Comparison of ENCODE assay signal across 1 cellular context in the genomic region with DNA sequence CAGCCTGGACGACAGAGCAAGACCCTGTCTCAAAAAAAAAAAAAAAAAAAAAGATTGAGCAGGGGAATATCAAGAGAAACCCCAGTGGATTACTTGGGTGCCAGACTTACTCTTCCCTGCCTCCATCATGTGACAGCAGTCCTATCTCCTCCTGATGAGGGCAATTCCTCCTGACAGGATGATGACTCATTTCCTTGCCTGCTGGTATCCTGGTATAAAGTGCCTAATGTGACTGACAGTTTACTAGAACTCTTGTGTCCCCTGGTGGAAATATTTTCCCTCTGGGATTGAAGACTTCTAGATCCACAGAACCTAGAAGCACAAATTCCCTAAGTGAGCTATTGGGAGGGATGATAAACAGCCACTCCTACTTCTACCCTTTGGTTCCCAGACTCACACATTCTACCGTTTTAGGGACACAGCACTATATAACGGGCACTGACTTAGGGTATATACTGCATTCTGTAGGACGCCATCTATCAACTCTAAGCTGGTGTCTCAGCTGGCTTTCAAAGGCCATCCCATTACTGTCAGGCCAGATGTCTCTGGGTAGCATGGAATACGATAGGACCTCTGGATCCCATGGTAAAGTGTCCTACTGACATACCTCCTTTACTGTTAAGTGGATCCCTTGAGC.
TF ChIP-seq lines count a peak whose summit lies in the region.

No MANE protein-coding gene starts in this region.

TF ChIP-seq in K562, 482 proteins besides CTCF, POLR2A, EP300 and RAD21 (continued from another document and continues in another):
- TF ChIP-seq, protein P1, sequence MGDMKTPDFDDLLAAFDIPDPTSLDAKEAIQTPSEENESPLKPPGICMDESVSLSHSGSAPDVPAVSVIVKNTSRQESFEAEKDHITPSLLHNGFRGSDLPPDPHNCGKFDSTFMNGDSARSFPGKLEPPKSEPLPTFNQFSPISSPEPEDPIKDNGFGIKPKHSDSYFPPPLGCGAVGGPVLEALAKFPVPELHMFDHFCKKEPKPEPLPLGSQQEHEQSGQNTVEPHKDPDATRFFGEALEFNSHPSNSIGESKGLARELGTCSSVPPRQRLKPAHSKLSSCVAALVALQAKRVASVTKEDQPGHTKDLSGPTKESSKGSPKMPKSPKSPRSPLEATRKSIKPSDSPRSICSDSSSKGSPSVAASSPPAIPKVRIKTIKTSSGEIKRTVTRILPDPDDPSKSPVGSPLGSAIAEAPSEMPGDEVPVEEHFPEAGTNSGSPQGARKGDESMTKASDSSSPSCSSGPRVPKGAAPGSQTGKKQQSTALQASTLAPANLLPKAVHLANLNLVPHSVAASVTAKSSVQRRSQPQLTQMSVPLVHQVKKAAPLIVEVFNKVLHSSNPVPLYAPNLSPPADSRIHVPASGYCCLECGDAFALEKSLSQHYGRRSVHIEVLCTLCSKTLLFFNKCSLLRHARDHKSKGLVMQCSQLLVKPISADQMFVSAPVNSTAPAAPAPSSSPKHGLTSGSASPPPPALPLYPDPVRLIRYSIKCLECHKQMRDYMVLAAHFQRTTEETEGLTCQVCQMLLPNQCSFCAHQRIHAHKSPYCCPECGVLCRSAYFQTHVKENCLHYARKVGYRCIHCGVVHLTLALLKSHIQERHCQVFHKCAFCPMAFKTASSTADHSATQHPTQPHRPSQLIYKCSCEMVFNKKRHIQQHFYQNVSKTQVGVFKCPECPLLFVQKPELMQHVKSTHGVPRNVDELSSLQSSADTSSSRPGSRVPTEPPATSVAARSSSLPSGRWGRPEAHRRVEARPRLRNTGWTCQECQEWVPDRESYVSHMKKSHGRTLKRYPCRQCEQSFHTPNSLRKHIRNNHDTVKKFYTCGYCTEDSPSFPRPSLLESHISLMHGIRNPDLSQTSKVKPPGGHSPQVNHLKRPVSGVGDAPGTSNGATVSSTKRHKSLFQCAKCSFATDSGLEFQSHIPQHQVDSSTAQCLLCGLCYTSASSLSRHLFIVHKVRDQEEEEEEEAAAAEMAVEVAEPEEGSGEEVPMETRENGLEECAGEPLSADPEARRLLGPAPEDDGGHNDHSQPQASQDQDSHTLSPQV (IDR thresholded peaks at IDR 0.05): peak; percentile 92
- TF ChIP-seq, protein P2, sequence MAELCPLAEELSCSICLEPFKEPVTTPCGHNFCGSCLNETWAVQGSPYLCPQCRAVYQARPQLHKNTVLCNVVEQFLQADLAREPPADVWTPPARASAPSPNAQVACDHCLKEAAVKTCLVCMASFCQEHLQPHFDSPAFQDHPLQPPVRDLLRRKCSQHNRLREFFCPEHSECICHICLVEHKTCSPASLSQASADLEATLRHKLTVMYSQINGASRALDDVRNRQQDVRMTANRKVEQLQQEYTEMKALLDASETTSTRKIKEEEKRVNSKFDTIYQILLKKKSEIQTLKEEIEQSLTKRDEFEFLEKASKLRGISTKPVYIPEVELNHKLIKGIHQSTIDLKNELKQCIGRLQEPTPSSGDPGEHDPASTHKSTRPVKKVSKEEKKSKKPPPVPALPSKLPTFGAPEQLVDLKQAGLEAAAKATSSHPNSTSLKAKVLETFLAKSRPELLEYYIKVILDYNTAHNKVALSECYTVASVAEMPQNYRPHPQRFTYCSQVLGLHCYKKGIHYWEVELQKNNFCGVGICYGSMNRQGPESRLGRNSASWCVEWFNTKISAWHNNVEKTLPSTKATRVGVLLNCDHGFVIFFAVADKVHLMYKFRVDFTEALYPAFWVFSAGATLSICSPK (IDR thresholded peaks at IDR 0.05; ENCODE audit: borderline replicate concordance): no peak
- TF ChIP-seq NCOA2 (IDR thresholded peaks at IDR 0.05; ENCODE audit: partially characterized antibody in 2 of 2) (peak in 1 of 2 experiments; percentile 12), SRF (CRISPR knock-in tag; IDR thresholded peaks at IDR 0.05) (0 out of 4 replicates have a peak, but pooled peaks of 1 of the 2 experiments have one; percentile 32), EHMT2 (IDR thresholded peaks at IDR 0.05) (no peak), GATA2 (CRISPR knock-in tag; IDR thresholded peaks at IDR 0.05) (no peak), BHLHE40 (IDR thresholded peaks at IDR 0.05; ENCODE audit: low read length) (peak; percentile 83), IRF2 (CRISPR knock-in tag; IDR thresholded peaks at IDR 0.05) (no peak), ILK (tag; IDR thresholded peaks at IDR 0.05; ENCODE audit: borderline replicate concordance, low read depth) (no peak), ZBTB40 (IDR thresholded peaks at IDR 0.05) (no peak), ZBTB40 (CRISPR knock-in tag; IDR thresholded peaks at IDR 0.05) (no peak), SMARCA4 (IDR thresholded peaks at IDR 0.05) (peak; percentile 84), U2AF2 (optimal IDR thresholded peaks at IDR 0.05; ENCODE audit: low read depth, low read length) (no peak), MEF2D (tag; conservative IDR thresholded peaks at IDR 0.05; ENCODE audit: low read depth) (peak; percentile 48; the same call in 1 of the 2 replicates), MEIS2 (IDR thresholded peaks at IDR 0.05; ENCODE audit: partially characterized antibody) (peak; percentile 87), SREBF2 (CRISPR knock-in tag; IDR thresholded peaks at IDR 0.05) (no peak), ZSCAN29 (IDR thresholded peaks at IDR 0.05) (no peak), HOXB6 (CRISPR knock-in tag; IDR thresholded peaks at IDR 0.05; ENCODE audit: borderline replicate concordance) (no peak)
- TF ChIP-seq, protein P3, sequence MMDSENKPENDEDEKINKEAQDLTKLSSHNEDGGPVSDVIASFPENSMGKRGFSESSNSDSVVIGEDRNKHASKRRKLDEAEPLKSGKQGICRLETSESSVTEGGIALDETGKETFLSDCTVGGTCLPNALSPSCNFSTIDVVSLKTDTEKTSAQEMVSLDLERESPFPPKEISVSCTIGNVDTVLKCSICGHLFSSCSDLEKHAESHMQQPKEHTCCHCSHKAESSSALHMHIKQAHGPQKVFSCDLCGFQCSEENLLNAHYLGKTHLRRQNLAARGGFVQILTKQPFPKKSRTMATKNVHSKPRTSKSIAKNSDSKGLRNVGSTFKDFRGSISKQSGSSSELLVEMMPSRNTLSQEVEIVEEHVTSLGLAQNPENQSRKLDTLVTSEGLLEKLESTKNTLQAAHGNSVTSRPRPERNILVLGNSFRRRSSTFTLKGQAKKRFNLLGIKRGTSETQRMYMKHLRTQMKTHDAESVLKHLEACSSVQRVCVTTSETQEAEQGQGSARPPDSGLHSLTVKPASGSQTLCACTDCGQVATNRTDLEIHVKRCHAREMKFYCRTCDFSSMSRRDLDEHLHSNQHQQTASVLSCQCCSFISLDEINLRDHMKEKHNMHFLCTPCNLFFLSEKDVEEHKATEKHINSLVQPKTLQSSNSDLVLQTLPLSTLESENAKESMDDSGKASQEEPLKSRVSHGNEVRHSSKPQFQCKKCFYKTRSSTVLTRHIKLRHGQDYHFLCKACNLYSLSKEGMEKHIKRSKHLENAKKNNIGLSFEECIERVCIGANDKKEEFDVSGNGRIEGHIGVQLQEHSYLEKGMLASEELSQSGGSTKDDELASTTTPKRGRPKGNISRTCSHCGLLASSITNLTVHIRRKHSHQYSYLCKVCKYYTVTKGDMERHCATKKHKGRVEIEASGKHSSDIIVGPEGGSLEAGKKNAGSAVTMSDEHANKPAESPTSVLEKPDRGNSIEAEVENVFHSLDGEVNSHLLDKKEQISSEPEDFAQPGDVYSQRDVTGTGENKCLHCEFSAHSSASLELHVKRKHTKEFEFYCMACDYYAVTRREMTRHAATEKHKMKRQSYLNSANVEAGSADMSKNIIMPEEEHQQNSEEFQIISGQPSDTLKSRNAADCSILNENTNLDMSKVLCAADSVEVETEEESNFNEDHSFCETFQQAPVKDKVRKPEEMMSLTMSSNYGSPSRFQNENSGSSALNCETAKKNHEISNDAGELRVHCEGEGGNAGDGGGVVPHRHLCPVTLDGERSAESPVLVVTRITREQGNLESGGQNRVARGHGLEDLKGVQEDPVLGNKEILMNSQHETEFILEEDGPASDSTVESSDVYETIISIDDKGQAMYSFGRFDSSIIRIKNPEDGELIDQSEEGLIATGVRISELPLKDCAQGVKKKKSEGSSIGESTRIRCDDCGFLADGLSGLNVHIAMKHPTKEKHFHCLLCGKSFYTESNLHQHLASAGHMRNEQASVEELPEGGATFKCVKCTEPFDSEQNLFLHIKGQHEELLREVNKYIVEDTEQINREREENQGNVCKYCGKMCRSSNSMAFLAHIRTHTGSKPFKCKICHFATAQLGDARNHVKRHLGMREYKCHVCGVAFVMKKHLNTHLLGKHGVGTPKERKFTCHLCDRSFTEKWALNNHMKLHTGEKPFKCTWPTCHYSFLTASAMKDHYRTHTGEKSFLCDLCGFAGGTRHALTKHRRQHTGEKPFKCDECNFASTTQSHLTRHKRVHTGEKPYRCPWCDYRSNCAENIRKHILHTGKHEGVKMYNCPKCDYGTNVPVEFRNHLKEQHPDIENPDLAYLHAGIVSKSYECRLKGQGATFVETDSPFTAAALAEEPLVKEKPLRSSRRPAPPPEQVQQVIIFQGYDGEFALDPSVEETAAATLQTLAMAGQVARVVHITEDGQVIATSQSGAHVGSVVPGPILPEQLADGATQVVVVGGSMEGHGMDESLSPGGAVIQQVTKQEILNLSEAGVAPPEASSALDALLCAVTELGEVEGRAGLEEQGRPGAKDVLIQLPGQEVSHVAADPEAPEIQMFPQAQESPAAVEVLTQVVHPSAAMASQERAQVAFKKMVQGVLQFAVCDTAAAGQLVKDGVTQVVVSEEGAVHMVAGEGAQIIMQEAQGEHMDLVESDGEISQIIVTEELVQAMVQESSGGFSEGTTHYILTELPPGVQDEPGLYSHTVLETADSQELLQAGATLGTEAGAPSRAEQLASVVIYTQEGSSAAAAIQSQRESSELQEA (IDR thresholded peaks at IDR 0.05; ENCODE audit: low read depth): no peak
- TF ChIP-seq, protein P4, sequence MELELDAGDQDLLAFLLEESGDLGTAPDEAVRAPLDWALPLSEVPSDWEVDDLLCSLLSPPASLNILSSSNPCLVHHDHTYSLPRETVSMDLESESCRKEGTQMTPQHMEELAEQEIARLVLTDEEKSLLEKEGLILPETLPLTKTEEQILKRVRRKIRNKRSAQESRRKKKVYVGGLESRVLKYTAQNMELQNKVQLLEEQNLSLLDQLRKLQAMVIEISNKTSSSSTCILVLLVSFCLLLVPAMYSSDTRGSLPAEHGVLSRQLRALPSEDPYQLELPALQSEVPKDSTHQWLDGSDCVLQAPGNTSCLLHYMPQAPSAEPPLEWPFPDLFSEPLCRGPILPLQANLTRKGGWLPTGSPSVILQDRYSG (tag; conservative IDR thresholded peaks at IDR 0.05; ENCODE audit: low read depth): no peak
- TF ChIP-seq, protein P5, sequence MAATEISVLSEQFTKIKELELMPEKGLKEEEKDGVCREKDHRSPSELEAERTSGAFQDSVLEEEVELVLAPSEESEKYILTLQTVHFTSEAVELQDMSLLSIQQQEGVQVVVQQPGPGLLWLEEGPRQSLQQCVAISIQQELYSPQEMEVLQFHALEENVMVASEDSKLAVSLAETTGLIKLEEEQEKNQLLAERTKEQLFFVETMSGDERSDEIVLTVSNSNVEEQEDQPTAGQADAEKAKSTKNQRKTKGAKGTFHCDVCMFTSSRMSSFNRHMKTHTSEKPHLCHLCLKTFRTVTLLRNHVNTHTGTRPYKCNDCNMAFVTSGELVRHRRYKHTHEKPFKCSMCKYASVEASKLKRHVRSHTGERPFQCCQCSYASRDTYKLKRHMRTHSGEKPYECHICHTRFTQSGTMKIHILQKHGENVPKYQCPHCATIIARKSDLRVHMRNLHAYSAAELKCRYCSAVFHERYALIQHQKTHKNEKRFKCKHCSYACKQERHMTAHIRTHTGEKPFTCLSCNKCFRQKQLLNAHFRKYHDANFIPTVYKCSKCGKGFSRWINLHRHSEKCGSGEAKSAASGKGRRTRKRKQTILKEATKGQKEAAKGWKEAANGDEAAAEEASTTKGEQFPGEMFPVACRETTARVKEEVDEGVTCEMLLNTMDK (IDR thresholded peaks at IDR 0.05; ENCODE audit: borderline replicate concordance, insufficient read depth, low read depth, low read length, poor library complexity, severe bottlenecking): no peak
